8 cellular contexts compared by ENCODE assay signal in the genomic region with DNA sequence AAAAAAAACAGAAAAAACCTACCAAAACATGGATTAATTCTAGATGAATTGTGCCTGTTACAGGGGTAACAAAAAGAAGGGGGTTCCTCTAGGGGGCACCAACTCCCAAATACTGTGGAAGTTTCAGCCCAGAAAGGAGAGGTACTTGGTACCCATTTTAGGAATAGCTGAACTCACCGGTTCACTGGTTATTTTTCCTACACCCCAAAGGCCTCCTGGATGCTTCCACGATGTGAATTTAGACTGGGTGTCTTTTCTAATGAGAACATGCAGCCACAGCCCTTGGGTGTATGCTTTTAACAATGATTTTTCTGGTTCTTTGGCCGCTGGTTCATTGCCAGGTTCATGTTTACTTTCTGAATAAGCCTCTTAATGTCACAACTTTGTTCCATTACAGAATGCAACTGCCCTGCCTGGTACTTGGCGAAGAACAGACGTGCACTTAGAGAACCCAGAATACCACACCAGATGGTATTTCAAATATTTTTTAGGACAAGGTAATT. TPM values are rescaled to one million over a fixed set of nuclear protein-coding genes. Genes with fewer than 3 reads are reported as not detected.
DNase-seq lines count a peak whose midpoint lies in the region; ATAC-seq and TF ChIP-seq lines count a peak whose summit lies in the region.

No MANE protein-coding gene starts in this region.

- H3K27me3 ChIP-seq in hepatocyte: no peaks in the 10 kb centered on the region

- WGBS in hepatocyte (ENCODE audit: low lambda C conversion rate, missing lambda C conversion rate): 43% methylated on average over 5 of the region's 5 CpGs

- DNase-seq in Daoy (ENCODE audit: low read depth) (peak; percentile 70), NAMALWA (ENCODE audit: low spot score) (peak; percentile 22), hepatocyte (ENCODE audit: low spot score) (peak; percentile 53), OCI-M2 (lab: John Stamatoyannopoulos, UW; ENCODE audit: unreplicated experiment) (no peak), NCI-H1048 (lab: John Stamatoyannopoulos, UW) (no peak)
- DNase-seq in activated naive CD4-positive, alpha-beta T cell treated with anti-CD3 and anti-CD28 coated beads, Interleukin-2, amount 50 U/mL, for 16 hours: peak; percentile 28
- peak; percentile 4 to 8 for DNase-seq in stimulated activated CD4-positive, alpha-beta T cell treated with anti-CD3 and anti-CD28 coated beads, Interleukin-4, amount 100 ng/mL, for 48 hours (ENCODE audit: low read depth in 2 of 2)

- no peak for ATAC-seq in GM18907 (IDR thresholded peaks at IDR 0.05; ENCODE audit: unreplicated experiment)

- H3K4me2 ChIP-seq in hepatocyte: peak overlapping the region; percentile 27

- no peaks in the 10 kb centered on the region for H3K9me3 ChIP-seq in hepatocyte (ENCODE audit: low read depth)

- H2AFZ ChIP-seq in hepatocyte: no peak overlapping the region

- TF ChIP-seq CTCF in hepatocyte (IDR thresholded peaks at IDR 0.05; ENCODE audit: poor library complexity): peak; percentile 40

- H3K27ac ChIP-seq in hepatocyte: peak overlapping the region; percentile 67

- no peaks in the 10 kb centered on the region for H4K20me1 ChIP-seq in hepatocyte (ENCODE audit: insufficient read depth, poor library complexity, severe bottlenecking)

- H3K4me3 ChIP-seq in hepatocyte: no peak overlapping the region

- no peaks in the 10 kb centered on the region for H3K79me2 ChIP-seq in hepatocyte

- peaks cover 30% of the 10 kb centered on the region for H3K4me1 ChIP-seq in hepatocyte (ENCODE audit: insufficient read depth)

- H3K9me2 ChIP-seq in hepatocyte (replicated peaks; ENCODE audit: insufficient read depth): no peaks in the 10 kb centered on the region

- H3K36me3 ChIP-seq in hepatocyte (replicated peaks; ENCODE audit: insufficient read depth, low read depth): no peaks in the 10 kb centered on the region

RNA-seq across cellular contexts. Expression of a gene that starts 46.7 kb away (rescaled TPM):
- total RNA-seq in Daoy (2014; rRNA removed; shearing (Covaris generic)): 3.5 and 14.0 TPM in 2 replicates
- 10.5 and 14.5 TPM in 2 replicates for total RNA-seq in hepatocyte
- polyA plus RNA-seq in hepatocyte: 9.5 and 16.4 TPM in 2 replicates

Comparison
In these comparisons a context has a peak if more than half of its experiments do, and no peak if none do; other contexts are left out.
1. DNase-seq: peak in Daoy (single experiment), NAMALWA (single experiment), activated naive CD4-positive, alpha-beta T cell treated with anti-CD3 and anti-CD28 coated beads, Interleukin-2, amount 50 U/mL, for 16 hours (single experiment), hepatocyte (single experiment) and stimulated activated CD4-positive, alpha-beta T cell treated with anti-CD3 and anti-CD28 coated beads, Interleukin-4, amount 100 ng/mL, for 48 hours (2 of 2); none in OCI-M2 (single experiment) and NCI-H1048 (single experiment).